Comparison of ENCODE assay signal across 1 cellular context in the genomic region with DNA sequence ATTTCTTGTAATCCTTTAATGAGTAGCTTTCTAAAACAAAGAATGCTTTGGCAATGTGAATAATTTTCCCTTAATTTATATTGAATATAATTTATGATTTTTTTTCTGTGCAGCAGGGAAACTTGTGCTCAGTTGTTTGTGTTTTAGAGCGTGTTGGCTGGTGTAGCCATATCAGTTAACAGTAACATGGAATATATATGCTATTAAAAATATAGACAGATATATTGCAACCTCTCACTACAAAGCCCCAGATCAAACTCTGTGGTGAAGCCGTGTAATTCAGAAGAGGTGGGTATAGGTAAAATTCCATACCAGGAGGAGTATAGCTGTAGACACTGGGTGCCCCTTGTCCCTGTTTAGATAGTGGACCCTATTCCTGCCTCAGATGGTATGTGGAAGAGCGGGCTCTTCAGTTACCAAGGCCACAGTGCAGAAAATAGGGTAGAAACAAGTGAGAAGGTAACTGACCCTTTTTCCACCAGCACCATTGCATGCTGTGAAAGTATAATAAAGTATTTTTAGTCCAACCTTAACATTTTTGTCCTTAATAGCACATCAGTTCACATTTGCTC.
TF ChIP-seq lines count a peak whose summit lies in the region.

No MANE protein-coding gene starts in this region.

TF ChIP-seq in liver, 16 proteins besides CTCF, POLR2A, EP300 and RAD21 (continued from another document):
- TF ChIP-seq, protein P1, sequence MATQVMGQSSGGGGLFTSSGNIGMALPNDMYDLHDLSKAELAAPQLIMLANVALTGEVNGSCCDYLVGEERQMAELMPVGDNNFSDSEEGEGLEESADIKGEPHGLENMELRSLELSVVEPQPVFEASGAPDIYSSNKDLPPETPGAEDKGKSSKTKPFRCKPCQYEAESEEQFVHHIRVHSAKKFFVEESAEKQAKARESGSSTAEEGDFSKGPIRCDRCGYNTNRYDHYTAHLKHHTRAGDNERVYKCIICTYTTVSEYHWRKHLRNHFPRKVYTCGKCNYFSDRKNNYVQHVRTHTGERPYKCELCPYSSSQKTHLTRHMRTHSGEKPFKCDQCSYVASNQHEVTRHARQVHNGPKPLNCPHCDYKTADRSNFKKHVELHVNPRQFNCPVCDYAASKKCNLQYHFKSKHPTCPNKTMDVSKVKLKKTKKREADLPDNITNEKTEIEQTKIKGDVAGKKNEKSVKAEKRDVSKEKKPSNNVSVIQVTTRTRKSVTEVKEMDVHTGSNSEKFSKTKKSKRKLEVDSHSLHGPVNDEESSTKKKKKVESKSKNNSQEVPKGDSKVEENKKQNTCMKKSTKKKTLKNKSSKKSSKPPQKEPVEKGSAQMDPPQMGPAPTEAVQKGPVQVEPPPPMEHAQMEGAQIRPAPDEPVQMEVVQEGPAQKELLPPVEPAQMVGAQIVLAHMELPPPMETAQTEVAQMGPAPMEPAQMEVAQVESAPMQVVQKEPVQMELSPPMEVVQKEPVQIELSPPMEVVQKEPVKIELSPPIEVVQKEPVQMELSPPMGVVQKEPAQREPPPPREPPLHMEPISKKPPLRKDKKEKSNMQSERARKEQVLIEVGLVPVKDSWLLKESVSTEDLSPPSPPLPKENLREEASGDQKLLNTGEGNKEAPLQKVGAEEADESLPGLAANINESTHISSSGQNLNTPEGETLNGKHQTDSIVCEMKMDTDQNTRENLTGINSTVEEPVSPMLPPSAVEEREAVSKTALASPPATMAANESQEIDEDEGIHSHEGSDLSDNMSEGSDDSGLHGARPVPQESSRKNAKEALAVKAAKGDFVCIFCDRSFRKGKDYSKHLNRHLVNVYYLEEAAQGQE (IDR thresholded peaks at IDR 0.05), result no peak
- TF ChIP-seq TAF1 (conservative IDR thresholded peaks at IDR 0.05), result no peak
